1 cellular context compared by ENCODE assay signal in genomic region chr4:55545681-55546632, GRCh38.
A peak's percentile ranks its signal among the peaks of the same experiment; 100 is the strongest.
TF ChIP-seq lines count a peak whose summit lies in the region.

No MANE protein-coding gene starts in this region.

TF ChIP-seq in K562, 482 proteins besides CTCF, POLR2A, EP300 and RAD21 (continued from another document and continues in another):
- TF ChIP-seq ZBTB11 (CRISPR knock-in tag; IDR thresholded peaks at IDR 0.05) (peak; percentile 91 to 98 (median 92); a peak in 5 of 6 replicates), ATF1 (CRISPR knock-in tag; IDR thresholded peaks at IDR 0.05) (0 out of 2 replicates have a peak, but pooled peaks have one; percentile 4), ATF1 (tag; IDR thresholded peaks at IDR 0.05) (peak; percentile 77), ARID4B (CRISPR knock-in tag; IDR thresholded peaks at IDR 0.05) (peak; percentile 67), MGA (IDR thresholded peaks at IDR 0.05) (0 out of 2 replicates have a peak, but pooled peaks have one; percentile 14), ZBTB8A (IDR thresholded peaks at IDR 0.05; ENCODE audit: partially characterized antibody) (no peak), BCOR (IDR thresholded peaks at IDR 0.05) (peak; percentile 32; the same call in 1 of the 2 replicates), SMAD4 (CRISPR knock-in tag; conservative IDR thresholded peaks at IDR 0.05) (peak; percentile 89), NFATC3 (IDR thresholded peaks at IDR 0.05) (no peak), KAT7 (CRISPR knock-in tag; IDR thresholded peaks at IDR 0.05; ENCODE audit: borderline replicate concordance) (no peak), NONO (IDR thresholded peaks at IDR 0.05; ENCODE audit: low read depth in 2 of 2, low read length in 1 of 2) (peak in 1 of 2 experiments; percentile 79; a peak in 3 of 4 replicates), USF1 (CRISPR knock-in tag; IDR thresholded peaks at IDR 0.05) (peak; percentile 35; the same call in 1 of the 2 replicates), PHF8 (IDR thresholded peaks at IDR 0.05; ENCODE audit: borderline replicate concordance, low read length) (peak; percentile 45; the same call in 1 of the 2 replicates), ZNF146 (CRISPR knock-in tag; IDR thresholded peaks at IDR 0.05; ENCODE audit: unreplicated experiment) (no peak), REST (CRISPR knock-in tag; IDR thresholded peaks at IDR 0.05; ENCODE audit: low read depth) (peak; percentile 67; the same call in 1 of the 2 replicates), RFX7 (CRISPR knock-in tag; IDR thresholded peaks at IDR 0.05) (no peak), SREBF2 (CRISPR knock-in tag; IDR thresholded peaks at IDR 0.05) (no peak), LCOR (CRISPR knock-in tag; IDR thresholded peaks at IDR 0.05) (no peak), ATF3 (IDR thresholded peaks at IDR 0.05) (no peak), ATF3 (CRISPR knock-in tag; conservative IDR thresholded peaks at IDR 0.05) (0 out of 2 replicates have a peak, but pooled peaks have one; percentile 38), FOXA1 (IDR thresholded peaks at IDR 0.05; ENCODE audit: borderline replicate concordance) (no peak), MEIS2 (IDR thresholded peaks at IDR 0.05; ENCODE audit: partially characterized antibody) (peak; percentile 32), E2F8 (IDR thresholded peaks at IDR 0.05; ENCODE audit: low read depth, partially characterized antibody) (no peak)
